In the genomic region with DNA sequence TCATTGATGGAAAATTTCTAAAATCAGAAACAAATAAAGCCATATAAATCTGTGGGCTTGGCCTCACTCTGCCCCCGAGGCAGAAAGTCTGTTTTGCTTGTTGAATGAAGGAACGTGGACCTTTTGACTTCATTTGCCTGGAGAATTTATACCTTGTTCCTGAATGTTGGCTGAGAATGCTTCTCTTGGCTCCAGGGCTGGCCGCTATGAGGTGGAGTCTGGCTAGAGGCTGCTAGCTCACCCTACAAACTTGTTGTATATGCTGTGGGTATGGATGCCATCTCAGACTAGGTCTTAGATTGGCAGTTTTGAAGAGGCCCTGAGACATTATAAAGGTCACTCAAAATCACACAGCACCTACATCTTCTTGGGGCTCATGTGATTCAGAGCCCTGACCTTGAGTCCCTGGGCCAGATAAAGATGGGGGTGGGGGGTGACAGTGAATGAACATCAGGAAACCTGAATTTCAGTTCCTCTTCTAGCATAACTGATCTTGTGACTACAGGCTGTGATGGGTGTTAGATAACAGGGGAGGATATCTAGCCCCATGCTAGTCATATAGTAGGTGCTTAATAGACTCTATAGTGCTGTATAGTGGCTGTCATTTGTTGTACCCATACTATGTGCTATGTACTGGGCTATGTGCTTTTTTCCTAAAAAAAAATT, we compare ENCODE assay signal across 13 cellular contexts. TPM values are rescaled to one million over a fixed set of nuclear protein-coding genes. Genes with fewer than 3 reads are reported as not detected.
DNase-seq lines count a peak whose midpoint lies in the region; ATAC-seq and TF ChIP-seq lines count a peak whose summit lies in the region.
"Had no signal": no experiment of that assay in that cellular context is flagged by ENCODE, and none has a peak within 500 bp of the region (broad histone marks: within the 10 kb centered on the region; RNA-seq: fewer than 3 reads in every experiment).

No MANE protein-coding gene starts in this region.

- peaks cover 8 to 41% (median 18%) of the 10 kb centered on the region in 4 donors for H3K4me1 ChIP-seq in transverse colon

- H3K4me1 Mint-ChIP-seq in activated naive CD8-positive, alpha-beta T cell treated with anti-CD3 and anti-CD28 coated beads, Interleukin-2, amount 50 U/mL, for 24 hours: peaks cover 64% of the 10 kb centered on the region
- H3K4me1 Mint-ChIP-seq in activated naive CD8-positive, alpha-beta T cell treated with anti-CD3 and anti-CD28 coated beads for 36 hours: peaks cover 35% of the 10 kb centered on the region
- peaks cover 28% of the 10 kb centered on the region for H3K4me1 Mint-ChIP-seq in mesothelial cell of epicardium

- peak overlapping the region; percentile 44 for H3K27ac Mint-ChIP-seq in activated naive CD8-positive, alpha-beta T cell treated with anti-CD3 and anti-CD28 coated beads, Interleukin-2, amount 50 U/mL, for 24 hours
- no peak overlapping the region for H3K27ac Mint-ChIP-seq in activated naive CD8-positive, alpha-beta T cell treated with anti-CD3 and anti-CD28 coated beads for 36 hours
- H3K27ac Mint-ChIP-seq in mesothelial cell of epicardium: no peak overlapping the region

- peaks cover 2% of the 10 kb centered on the region for H3K36me3 Mint-ChIP-seq in activated naive CD8-positive, alpha-beta T cell treated with anti-CD3 and anti-CD28 coated beads, Interleukin-2, amount 50 U/mL, for 24 hours (ENCODE audit: low read depth)
- H3K36me3 Mint-ChIP-seq in activated naive CD8-positive, alpha-beta T cell treated with anti-CD3 and anti-CD28 coated beads for 36 hours: peaks cover 2% of the 10 kb centered on the region
- H3K36me3 Mint-ChIP-seq in mesothelial cell of epicardium: no peaks in the 10 kb centered on the region

- no peak for ATAC-seq in activated naive CD8-positive, alpha-beta T cell treated with anti-CD3 and anti-CD28 coated beads, Interleukin-2, amount 50 U/mL, for 24 hours
- ATAC-seq in HG02870 (IDR thresholded peaks at IDR 0.05; ENCODE audit: unreplicated experiment): peak; percentile 47
- ATAC-seq: A549, HCT116, left ventricle myocardium superior had no signal

- TF ChIP-seq EP300 in transverse colon (IDR thresholded peaks at IDR 0.05; ENCODE audit: low read depth): no peak

- H3K9me3 ChIP-seq in transverse colon: no peaks in the 10 kb centered on the region
- H3K9me3 ChIP-seq: A549 had no signal

- WGBS in transverse colon (ENCODE audit: low coverage in 1 of 2), 2 donors: 73 to 75% methylated on average over 2 to 3 of the region's 3 CpGs

- no peaks in the 10 kb centered on the region for H3K36me3 ChIP-seq in transverse colon

- DNase-seq in activated naive CD8-positive, alpha-beta T cell treated with anti-CD3 and anti-CD28 coated beads, Interleukin-2, amount 50 U/mL, for 24 hours: no peak
- DNase-seq in activated naive CD8-positive, alpha-beta T cell treated with anti-CD3 and anti-CD28 coated beads for 36 hours: no peak
- DNase-seq in NB4 (ENCODE audit: low read depth) (peak; percentile 64), transverse colon (peak; percentile 29), mesothelial cell of epicardium (ENCODE audit: low spot score in 2 of 2, unreplicated experiment in 2 of 2) (no peak), DMS 273 treated with DMSO at 0.1 percent for 48 hours (lab: John Stamatoyannopoulos, UW) (no peak), hepatic stellate cell (ENCODE audit: low spot score) (no peak)
- DNase-seq: effector CD8-positive, alpha-beta T cell; left ventricle myocardium superior; stimulated activated CD4-positive, alpha-beta T cell treated with anti-CD3 and anti-CD28 coated beads, Interleukin-4, amount 100 ng/mL, for 1 hour had no signal

- no peaks in the 10 kb centered on the region for H3K9me3 Mint-ChIP-seq in activated naive CD8-positive, alpha-beta T cell treated with anti-CD3 and anti-CD28 coated beads, Interleukin-2, amount 50 U/mL, for 24 hours
- H3K9me3 Mint-ChIP-seq in activated naive CD8-positive, alpha-beta T cell treated with anti-CD3 and anti-CD28 coated beads for 36 hours: peaks cover 2% of the 10 kb centered on the region
- H3K9me3 Mint-ChIP-seq in mesothelial cell of epicardium: no peaks in the 10 kb centered on the region

- H3K4me3 Mint-ChIP-seq in activated naive CD8-positive, alpha-beta T cell treated with anti-CD3 and anti-CD28 coated beads, Interleukin-2, amount 50 U/mL, for 24 hours: peak overlapping the region; percentile 2
- no peak overlapping the region for H3K4me3 Mint-ChIP-seq in activated naive CD8-positive, alpha-beta T cell treated with anti-CD3 and anti-CD28 coated beads for 36 hours
- H3K4me3 Mint-ChIP-seq in mesothelial cell of epicardium: no peak overlapping the region

- TF ChIP-seq CTCF in NB4 (IDR thresholded peaks at IDR 0.05; ENCODE audit: low read depth, low read length) (no peak), transverse colon (IDR thresholded peaks at IDR 0.05) (no peak), mesothelial cell of epicardium (IDR thresholded peaks at IDR 0.05; ENCODE audit: unreplicated experiment) (no peak)

- intact Hi-C loops in transverse colon (cut with DNase I; ENCODE audit: low total_unique reads): no loop called here

- no peak overlapping the region for H3K4me3 ChIP-seq in NB4 (ENCODE audit: low read depth, low read length)
- no peak overlapping the region for H3K4me3 ChIP-seq in transverse colon
- H3K4me3 ChIP-seq: A549 had no signal

- no peaks in the 10 kb centered on the region for H3K27me3 ChIP-seq in transverse colon

- no peak overlapping the region for H3K27ac ChIP-seq in transverse colon
- H3K27ac ChIP-seq: A549 had no signal

- H3K27me3 Mint-ChIP-seq in activated naive CD8-positive, alpha-beta T cell treated with anti-CD3 and anti-CD28 coated beads, Interleukin-2, amount 50 U/mL, for 24 hours: no peaks in the 10 kb centered on the region
- H3K27me3 Mint-ChIP-seq in activated naive CD8-positive, alpha-beta T cell treated with anti-CD3 and anti-CD28 coated beads for 36 hours: no peaks in the 10 kb centered on the region
- no peaks in the 10 kb centered on the region for H3K27me3 Mint-ChIP-seq in mesothelial cell of epicardium (ENCODE audit: low read depth)

- in situ Hi-C loops in transverse colon (cut with MboI; ENCODE audit: low pct_ligation_motif_present in 1 of 4, low pct_unique_long_range_greater_than_20kb in 1 of 4, low sequenced_read_pairs in 3 of 4): no loop called here

- TF ChIP-seq POLR2A in NB4 (IDR thresholded peaks at IDR 0.05; ENCODE audit: extremely low read depth, insufficient read length): no peak
- no peak for TF ChIP-seq POLR2A in transverse colon (IDR thresholded peaks at IDR 0.05)

RNA-seq across cellular contexts. Expression of gene GM2A, which starts 2.8 kb away (rescaled TPM):
- total RNA-seq in activated naive CD8-positive, alpha-beta T cell treated with anti-CD3 and anti-CD28 coated beads for 36 hours: 10 to 100 TPM; 18.0 to 18.8 TPM
- total RNA-seq in transverse colon: 10 to 100 TPM in 2 of 4 donors, 1 to 10 TPM in 2; 5.6 to 19.5 (median 11.2) TPM
- total RNA-seq in mesothelial cell of epicardium: 41.8 to 42.9 TPM (median 42.7 TPM) in 3 replicates

RNA-seq across cellular contexts. Expression of gene CCDC69, which starts 31.9 kb away (rescaled TPM):
- 10 to 100 TPM; 27.5 to 29.6 TPM for total RNA-seq in activated naive CD8-positive, alpha-beta T cell treated with anti-CD3 and anti-CD28 coated beads for 36 hours
- total RNA-seq in transverse colon (10 to 100 TPM; 37.7 to 89.2 (median 62.1) TPM), mesothelial cell of epicardium (4.7 to 5.5 TPM (median 4.8 TPM) in 3 replicates)

RNA-seq across cellular contexts. Expression of gene SLC36A3, which starts 47.8 kb away (rescaled TPM):
- not detected for total RNA-seq in activated naive CD8-positive, alpha-beta T cell treated with anti-CD3 and anti-CD28 coated beads for 36 hours
- total RNA-seq in transverse colon: not detected
- not detected in 3 replicates for total RNA-seq in mesothelial cell of epicardium
- total RNA-seq: left ventricle myocardium superior had no signal

Comparison
In these comparisons a context has a peak if more than half of its experiments do, and no peak if none do; other contexts are left out.
1. DNase-seq: peak in NB4 (single experiment) and transverse colon (single experiment); none in activated naive CD8-positive, alpha-beta T cell treated with anti-CD3 and anti-CD28 coated beads, Interleukin-2, amount 50 U/mL, for 24 hours (single experiment), activated naive CD8-positive, alpha-beta T cell treated with anti-CD3 and anti-CD28 coated beads for 36 hours (single experiment), mesothelial cell of epicardium (0 of 2), DMS 273 treated with DMSO at 0.1 percent for 48 hours (single experiment) and hepatic stellate cell (single experiment).